Comparison of ENCODE assay signal across 13 cellular contexts in the genomic region with DNA sequence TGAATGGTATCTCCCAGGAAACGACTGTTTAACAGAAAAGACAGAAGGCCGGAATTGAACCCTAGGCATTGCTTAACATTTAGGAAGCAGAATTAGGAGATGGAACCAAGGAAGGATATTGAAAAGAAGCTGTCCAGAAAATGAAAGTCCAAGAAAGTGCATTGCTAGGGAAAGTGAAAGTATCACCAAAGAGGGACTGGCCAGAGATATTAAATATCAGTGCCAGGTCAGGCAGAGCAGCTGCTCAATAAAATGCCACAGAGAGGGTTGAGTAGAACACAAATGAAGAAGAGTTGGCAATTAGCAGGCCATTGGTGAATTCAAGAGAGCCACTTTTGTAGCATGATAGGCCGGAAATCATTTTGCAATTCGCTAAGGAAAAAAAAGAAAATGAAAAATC.
DNase-seq lines count a peak whose midpoint lies in the region; ATAC-seq and TF ChIP-seq lines count a peak whose summit lies in the region.
"Had no signal": no experiment of that assay in that cellular context is flagged by ENCODE, and none has a peak within 500 bp of the region (broad histone marks: within the 10 kb centered on the region; RNA-seq: fewer than 3 reads in every experiment).

No MANE protein-coding gene starts in this region.

- no peak for TF ChIP-seq CTCF in HEK293 (tag by site-specific recombination; IDR thresholded peaks at IDR 0.05)
- TF ChIP-seq CTCF in choroid plexus epithelial cell (conservative IDR thresholded peaks at IDR 0.05; ENCODE audit: low read depth, low read length), result no peak
- TF ChIP-seq CTCF in omental fat pad (IDR thresholded peaks at IDR 0.05), result no peak
- no peak for TF ChIP-seq CTCF in foreskin keratinocyte (conservative IDR thresholded peaks at IDR 0.05)

- H3K4me3 ChIP-seq in HEK293 (ENCODE audit: low read depth, low read length) (no peak overlapping the region), choroid plexus epithelial cell (ENCODE audit: low read depth, low read length) (no peak overlapping the region)

- POLR2A ChIA-PET in HEK293 (lab: Yijun Ruan, JAX), result no interaction called here

- no peaks in the 10 kb centered on the region for H3K9me3 ChIP-seq in HEK293 (ENCODE audit: control insufficient read depth, insufficient read depth, low read depth, low read length)

- no peaks in the 10 kb centered on the region for H3K27me3 ChIP-seq in foreskin keratinocyte

- H3K4me1 ChIP-seq in HEK293 (ENCODE audit: control insufficient read depth, insufficient read depth, low read length) (no peaks in the 10 kb centered on the region), foreskin keratinocyte (no peaks in the 10 kb centered on the region)

- CTCF ChIA-PET in HEK293 (lab: Yijun Ruan, JAX), result no interaction called here

- no peaks in the 10 kb centered on the region for H3K36me3 ChIP-seq in HEK293 (ENCODE audit: control insufficient read depth in 2 of 2, insufficient read depth in 1 of 2, low read length in 2 of 2)

- H3K27ac ChIP-seq in HEK293 (ENCODE audit: extremely low read depth, low read depth, low read length) (no peak overlapping the region), foreskin keratinocyte (no peak overlapping the region)

- DNase-seq in OCI-M1 (lab: John Stamatoyannopoulos, UW) (peak; percentile 55), choroid plexus epithelial cell (ENCODE audit: low read depth) (peak; percentile 9), omental fat pad (ENCODE audit: low spot score) (no peak), foreskin keratinocyte (no peak), left lobe of liver (ENCODE audit: low spot score) (no peak)
- DNase-seq in stimulated activated CD4-positive, alpha-beta T cell treated with anti-CD3 and anti-CD28 coated beads, Interleukin-4, amount 100 ng/mL, for 4 hours, result no peak
- DNase-seq: C1 segment of cervical spinal cord; Calu3; CD4-positive, alpha-beta T cell; DMS 273 treated with DMSO at 0.1 percent for 48 hours; HCEC 1CT; KG1 had no signal

- ATAC-seq in omental fat pad (ENCODE audit: low FRiP score) (no peak), foreskin keratinocyte (no peak), left lobe of liver (no peak)

TF ChIP-seq in HEK293, 187 proteins besides CTCF, POLR2A, EP300 and RAD21:
- TF ChIP-seq ZNF433 (tag by site-specific recombination; IDR thresholded peaks at IDR 0.05; ENCODE audit: low read depth) (no peak), PRDM1 (tag by site-specific recombination; IDR thresholded peaks at IDR 0.05) (peak; percentile 81)
TF ChIP-seq in HEK293: peak in this region for 1.

Comparison
In these comparisons a context has a peak if more than half of its experiments do, and no peak if none do; other contexts are left out.
1. DNase-seq: peak in OCI-M1 (single experiment) and choroid plexus epithelial cell (single experiment); none in stimulated activated CD4-positive, alpha-beta T cell treated with anti-CD3 and anti-CD28 coated beads, Interleukin-4, amount 100 ng/mL, for 4 hours (0 of 2), omental fat pad (single experiment), foreskin keratinocyte (0 of 2) and left lobe of liver (single experiment).